24 cellular contexts compared by ENCODE assay signal in the genomic region with DNA sequence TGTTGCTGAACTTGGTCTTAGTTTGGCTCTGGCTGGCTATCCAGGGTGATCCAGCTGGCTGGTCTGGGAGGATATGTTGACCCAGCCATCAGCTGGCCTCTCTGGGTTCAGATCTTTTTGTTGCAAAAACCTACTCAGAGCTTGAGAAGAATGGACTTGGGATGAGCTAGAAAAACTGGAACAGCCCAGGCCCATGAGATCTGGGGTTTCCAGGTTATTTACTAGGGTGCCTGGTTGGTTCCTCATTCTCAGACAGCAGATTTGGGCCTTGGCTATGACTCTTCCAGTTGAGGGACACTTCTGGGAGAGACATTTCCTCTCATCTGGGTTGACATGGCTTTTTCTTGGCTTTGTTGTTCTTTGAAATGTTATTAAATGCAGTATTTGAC.
DNase-seq lines count a peak whose midpoint lies in the region; ATAC-seq, FAIRE-seq and TF ChIP-seq lines count a peak whose summit lies in the region.
"Had no signal": no experiment of that assay in that cellular context is flagged by ENCODE, and none has a peak within 500 bp of the region (broad histone marks: within the 10 kb centered on the region; RNA-seq: fewer than 3 reads in every experiment).

No MANE protein-coding gene starts in this region.

- DNase-seq in A549 (ENCODE audit: low read depth in 1 of 2, low spot score in 1 of 2) (no peak), DMS53 (lab: John Stamatoyannopoulos, UW) (peak; percentile 65), hepatocyte (ENCODE audit: low spot score) (no peak), mesenchymal stem cell (no peak), GM13976 (ENCODE audit: low spot score) (no peak), EL (no peak)
- no peak for DNase-seq in stimulated activated effector memory CD8-positive, alpha-beta T cell treated with anti-CD3 and anti-CD28 coated beads, Interleukin-12 subunit alpha, Interleukin-12 subunit beta, amount 100 ng/mL, for 72 hours (ENCODE audit: low spot score in 2 of 2)
- DNase-seq: C1 segment of cervical spinal cord, Calu3, H9, Karpas-422, NCI-H1092 treated with DMSO at 0.1 percent for 48 hours, NCI-H1436, NCI-H187, NCI-H2081 treated with DMSO at 0.1 percent for 48 hours, NCI-H2171, NCI-H226, NCI-H510A, SK-N-SH, SW 1271 had no signal

- no peak overlapping the region for H3K9ac ChIP-seq in mesenchymal stem cell (ENCODE audit: low read length)
- H3K9ac ChIP-seq: SK-N-SH had no signal

- in situ Hi-C loops in GM13976 (cut with MboI; ENCODE audit: low sequenced_read_pairs, unreplicated experiment), result no loop called here

- H3K4ac ChIP-seq in mesenchymal stem cell (ENCODE audit: low read depth in 1 of 2, low read length in 2 of 2), result no peak overlapping the region

- TF ChIP-seq RAD21 in A549 (conservative IDR thresholded peaks at IDR 0.05 in 1 of 2, IDR thresholded peaks at IDR 0.05 in 1 of 2), result no peak

- H3K79me1 ChIP-seq in mesenchymal stem cell (replicated peaks; ENCODE audit: low read length, poor library complexity, severe bottlenecking), result no peaks in the 10 kb centered on the region

- no peak overlapping the region for H3K18ac ChIP-seq in mesenchymal stem cell (ENCODE audit: low read depth in 1 of 2, low read length in 2 of 2)

- TF ChIP-seq POLR2A in A549 (IDR thresholded peaks at IDR 0.05; ENCODE audit: low read length), result no peak

- H3K36me3 ChIP-seq in hepatocyte (replicated peaks; ENCODE audit: insufficient read depth, low read depth) (no peaks in the 10 kb centered on the region), mesenchymal stem cell (ENCODE audit: control insufficient read depth in 1 of 2, insufficient read depth in 2 of 2, low read depth in 1 of 2, low read length in 2 of 2) (peaks cover 0 to 5% of the 10 kb centered on the region in 2 experiments)

- no peaks in the 10 kb centered on the region for H3K79me2 ChIP-seq in hepatocyte

- H4K8ac ChIP-seq in mesenchymal stem cell (ENCODE audit: low read length), result no peak overlapping the region

- no peak overlapping the region for H3K14ac ChIP-seq in mesenchymal stem cell (ENCODE audit: low read length in 2 of 2)

- POLR2A ChIA-PET in A549 (lab: Yijun Ruan, JAX), result no interaction called here

- H2BK120ac ChIP-seq in mesenchymal stem cell (ENCODE audit: low read depth, low read length), result no peak overlapping the region

- no peak for FAIRE-seq in A549 (lab: Jason Lieb, UNC)
- FAIRE-seq: RCC 7860 had no signal

- H4K20me1 ChIP-seq in hepatocyte (ENCODE audit: insufficient read depth, poor library complexity, severe bottlenecking), result no peaks in the 10 kb centered on the region

- H3K27me3 ChIP-seq in hepatocyte (no peaks in the 10 kb centered on the region), mesenchymal stem cell (ENCODE audit: control insufficient read depth in 1 of 2, insufficient read depth in 1 of 2, low read length in 2 of 2) (peaks cover 0 to 3% of the 10 kb centered on the region in 2 experiments)

- no peak overlapping the region for H3K23ac ChIP-seq in mesenchymal stem cell (ENCODE audit: low read length in 2 of 2)

- no peak for TF ChIP-seq EP300 in A549 (IDR thresholded peaks at IDR 0.05)

- H3K36me3 Mint-ChIP-seq in stimulated activated effector memory CD8-positive, alpha-beta T cell treated with anti-CD3 and anti-CD28 coated beads, Interleukin-12 subunit alpha, Interleukin-12 subunit beta, amount 100 ng/mL, for 72 hours, result no peaks in the 10 kb centered on the region
- H3K36me3 Mint-ChIP-seq: CD8-positive, alpha-beta T cell had no signal

- CTCF ChIA-PET in A549 (lab: Yijun Ruan, JAX), result no interaction called here

- H3K4me1 ChIP-seq in A549 (peaks cover 14% of the 10 kb centered on the region), hepatocyte (ENCODE audit: insufficient read depth) (peaks cover 10% of the 10 kb centered on the region), mesenchymal stem cell (ENCODE audit: control insufficient read depth, insufficient read depth, low read depth, low read length) (peaks cover 19% of the 10 kb centered on the region)

- peaks cover 7% of the 10 kb centered on the region for H3K4me1 Mint-ChIP-seq in stimulated activated effector memory CD8-positive, alpha-beta T cell treated with anti-CD3 and anti-CD28 coated beads, Interleukin-12 subunit alpha, Interleukin-12 subunit beta, amount 100 ng/mL, for 72 hours
- H3K4me1 Mint-ChIP-seq: GM23338, H9 had no signal

- H3K9me2 ChIP-seq in hepatocyte (replicated peaks; ENCODE audit: insufficient read depth), result no peaks in the 10 kb centered on the region
- H3K9me2 ChIP-seq: SK-N-SH had no signal

- no peak overlapping the region for H4K91ac ChIP-seq in mesenchymal stem cell (ENCODE audit: low read length)

- peak overlapping the region; percentile 49 for H2AK5ac ChIP-seq in mesenchymal stem cell (ENCODE audit: low read length, severe bottlenecking)

- ATAC-seq in A549, result no peak
- ATAC-seq in stimulated activated effector memory CD8-positive, alpha-beta T cell treated with anti-CD3 and anti-CD28 coated beads, Interleukin-12 subunit alpha, Interleukin-12 subunit beta, amount 100 ng/mL, for 72 hours, result no peak
- ATAC-seq in HG03175 (IDR thresholded peaks at IDR 0.05; ENCODE audit: unreplicated experiment), result no peak
- ATAC-seq: CD8-positive, alpha-beta T cell; GM23338 had no signal

- H2BK12ac ChIP-seq in mesenchymal stem cell (ENCODE audit: low read length in 2 of 2), result peak overlapping the region; percentile 24 to 44

- peak overlapping the region; percentile 20 for H2BK5ac ChIP-seq in mesenchymal stem cell (ENCODE audit: low read depth, low read length, poor library complexity, severe bottlenecking)

- H2AFZ ChIP-seq in hepatocyte (no peak overlapping the region), mesenchymal stem cell (ENCODE audit: low read depth, low read length) (no peak overlapping the region)
- H2AFZ ChIP-seq: GM23338 had no signal

- no peak overlapping the region for H3K4me3 Mint-ChIP-seq in stimulated activated effector memory CD8-positive, alpha-beta T cell treated with anti-CD3 and anti-CD28 coated beads, Interleukin-12 subunit alpha, Interleukin-12 subunit beta, amount 100 ng/mL, for 72 hours
- H3K4me3 Mint-ChIP-seq: CD8-positive, alpha-beta T cell; GM23338; H9 had no signal

- no peak overlapping the region for H3K27ac ChIP-seq in A549
- peak overlapping the region; percentile 69 for H3K27ac ChIP-seq in hepatocyte
- no peak overlapping the region for H3K27ac ChIP-seq in mesenchymal stem cell (ENCODE audit: low read length, poor library complexity, severe bottlenecking)

- no peaks in the 10 kb centered on the region for H3K9me3 ChIP-seq in A549
- H3K9me3 ChIP-seq in hepatocyte (ENCODE audit: low read depth), result no peaks in the 10 kb centered on the region
- H3K9me3 ChIP-seq in mesenchymal stem cell (ENCODE audit: control insufficient read depth, low read length), result peaks cover 4% of the 10 kb centered on the region

- H3K4me2 ChIP-seq in A549 (peak overlapping the region; percentile 43; the same call in 2 of the 3 replicates), hepatocyte (no peak overlapping the region), mesenchymal stem cell (ENCODE audit: low read length, poor library complexity, severe bottlenecking) (no peak overlapping the region)
- H3K4me2 ChIP-seq: GM23338, SK-N-SH had no signal

- H3K4me3 ChIP-seq in A549 (no peak overlapping the region), hepatocyte (no peak overlapping the region), mesenchymal stem cell (ENCODE audit: insufficient read depth in 1 of 2, low read depth in 1 of 2, low read length in 2 of 2) (no peak overlapping the region)
- H3K4me3 ChIP-seq: GM23338 had no signal

- H2BK15ac ChIP-seq in mesenchymal stem cell (ENCODE audit: low read depth, poor library complexity, severe bottlenecking), result no peak overlapping the region

- H3K9me3 Mint-ChIP-seq in stimulated activated effector memory CD8-positive, alpha-beta T cell treated with anti-CD3 and anti-CD28 coated beads, Interleukin-12 subunit alpha, Interleukin-12 subunit beta, amount 100 ng/mL, for 72 hours, result no peaks in the 10 kb centered on the region
- H3K9me3 Mint-ChIP-seq: CD8-positive, alpha-beta T cell; GM23338; H9 had no signal

- TF ChIP-seq CTCF in A549 (IDR thresholded peaks at IDR 0.05), result no peak
- TF ChIP-seq CTCF in hepatocyte (IDR thresholded peaks at IDR 0.05; ENCODE audit: poor library complexity), result no peak
- no peak for TF ChIP-seq CTCF in GM13976 (IDR thresholded peaks at IDR 0.05; ENCODE audit: borderline replicate concordance, control extremely low read depth, extremely low read depth, insufficient read depth, missing control alignments)

- no peak overlapping the region for H3K27ac Mint-ChIP-seq in stimulated activated effector memory CD8-positive, alpha-beta T cell treated with anti-CD3 and anti-CD28 coated beads, Interleukin-12 subunit alpha, Interleukin-12 subunit beta, amount 100 ng/mL, for 72 hours
- H3K27ac Mint-ChIP-seq: CD8-positive, alpha-beta T cell; GM23338 had no signal

TF ChIP-seq in A549, 52 proteins besides CTCF, POLR2A, EP300 and RAD21 (continues in another document):
- TF ChIP-seq, protein P1, sequence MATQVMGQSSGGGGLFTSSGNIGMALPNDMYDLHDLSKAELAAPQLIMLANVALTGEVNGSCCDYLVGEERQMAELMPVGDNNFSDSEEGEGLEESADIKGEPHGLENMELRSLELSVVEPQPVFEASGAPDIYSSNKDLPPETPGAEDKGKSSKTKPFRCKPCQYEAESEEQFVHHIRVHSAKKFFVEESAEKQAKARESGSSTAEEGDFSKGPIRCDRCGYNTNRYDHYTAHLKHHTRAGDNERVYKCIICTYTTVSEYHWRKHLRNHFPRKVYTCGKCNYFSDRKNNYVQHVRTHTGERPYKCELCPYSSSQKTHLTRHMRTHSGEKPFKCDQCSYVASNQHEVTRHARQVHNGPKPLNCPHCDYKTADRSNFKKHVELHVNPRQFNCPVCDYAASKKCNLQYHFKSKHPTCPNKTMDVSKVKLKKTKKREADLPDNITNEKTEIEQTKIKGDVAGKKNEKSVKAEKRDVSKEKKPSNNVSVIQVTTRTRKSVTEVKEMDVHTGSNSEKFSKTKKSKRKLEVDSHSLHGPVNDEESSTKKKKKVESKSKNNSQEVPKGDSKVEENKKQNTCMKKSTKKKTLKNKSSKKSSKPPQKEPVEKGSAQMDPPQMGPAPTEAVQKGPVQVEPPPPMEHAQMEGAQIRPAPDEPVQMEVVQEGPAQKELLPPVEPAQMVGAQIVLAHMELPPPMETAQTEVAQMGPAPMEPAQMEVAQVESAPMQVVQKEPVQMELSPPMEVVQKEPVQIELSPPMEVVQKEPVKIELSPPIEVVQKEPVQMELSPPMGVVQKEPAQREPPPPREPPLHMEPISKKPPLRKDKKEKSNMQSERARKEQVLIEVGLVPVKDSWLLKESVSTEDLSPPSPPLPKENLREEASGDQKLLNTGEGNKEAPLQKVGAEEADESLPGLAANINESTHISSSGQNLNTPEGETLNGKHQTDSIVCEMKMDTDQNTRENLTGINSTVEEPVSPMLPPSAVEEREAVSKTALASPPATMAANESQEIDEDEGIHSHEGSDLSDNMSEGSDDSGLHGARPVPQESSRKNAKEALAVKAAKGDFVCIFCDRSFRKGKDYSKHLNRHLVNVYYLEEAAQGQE (IDR thresholded peaks at IDR 0.05), result no peak
- no peak for TF ChIP-seq CBX8 (IDR thresholded peaks at IDR 0.05)
- TF ChIP-seq, protein P2, sequence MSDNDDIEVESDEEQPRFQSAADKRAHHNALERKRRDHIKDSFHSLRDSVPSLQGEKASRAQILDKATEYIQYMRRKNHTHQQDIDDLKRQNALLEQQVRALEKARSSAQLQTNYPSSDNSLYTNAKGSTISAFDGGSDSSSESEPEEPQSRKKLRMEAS (IDR thresholded peaks at IDR 0.05), result no peak
